In the genomic region with DNA sequence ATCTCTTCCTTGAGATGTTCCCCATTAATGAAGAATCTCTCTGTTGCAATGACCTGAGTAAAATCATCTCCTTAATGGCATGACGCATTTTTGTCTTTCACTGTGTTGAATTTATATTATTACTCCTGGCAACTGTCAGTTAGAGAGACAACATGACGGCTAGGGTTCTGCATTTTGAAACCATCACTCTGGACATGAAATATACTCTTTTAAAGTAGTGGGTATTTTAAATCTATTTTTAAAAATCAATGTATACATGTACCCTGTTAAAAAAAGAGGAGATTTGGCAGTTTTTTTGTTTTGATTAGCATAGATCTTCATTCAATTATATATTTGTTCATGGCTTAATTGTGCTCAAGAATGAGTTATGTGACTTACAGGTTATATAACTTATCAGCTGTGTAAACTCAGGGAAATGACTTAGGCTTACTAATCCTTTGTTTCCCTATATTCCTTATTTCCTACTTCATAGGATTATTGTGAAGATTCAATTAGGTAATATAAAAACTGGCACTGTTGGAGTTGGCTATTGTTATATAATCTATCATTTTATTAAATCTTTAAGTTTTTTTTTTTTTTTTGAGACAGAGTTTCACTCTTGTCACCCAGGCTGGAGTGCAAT, we compare ENCODE assay signal across 27 cellular contexts.
"Had no signal": no experiment of that assay in that cellular context is flagged by ENCODE, and none has a peak within 500 bp of the region (broad histone marks: within the 10 kb centered on the region; RNA-seq: fewer than 3 reads in every experiment).

No MANE protein-coding gene starts in this region.

- H3K9me3 ChIP-seq: ovary, psoas muscle, right lobe of liver, sigmoid colon, stomach, thoracic aorta, thyroid gland, tibial nerve, upper lobe of left lung, vagina had no signal

- H3K36me3 ChIP-seq: neural progenitor cell, ovary, right lobe of liver, sigmoid colon, stomach, thoracic aorta, thyroid gland, tibial nerve, upper lobe of left lung, vagina had no signal

- H3K27me3 ChIP-seq: neural progenitor cell, ovary, right lobe of liver, sigmoid colon, stomach, thyroid gland, tibial nerve, upper lobe of left lung, vagina had no signal

- H3K27ac ChIP-seq: neural progenitor cell, ovary, parathyroid adenoma, psoas muscle, right lobe of liver, sigmoid colon, stomach, thoracic aorta, thyroid gland, tibial nerve, upper lobe of left lung, vagina had no signal

- H3K4me2 ChIP-seq: neural progenitor cell had no signal

- H3K4me3 ChIP-seq: neural progenitor cell, ovary, psoas muscle, right lobe of liver, sigmoid colon, stomach, thoracic aorta, thyroid gland, tibial nerve, upper lobe of left lung, vagina had no signal

- H3K9ac ChIP-seq: neural progenitor cell, parathyroid adenoma had no signal

- H3K4me1 ChIP-seq: neural progenitor cell, parathyroid adenoma, psoas muscle, right lobe of liver, sigmoid colon, stomach, thyroid gland, tibial nerve, upper lobe of left lung, vagina had no signal

- ATAC-seq: natural killer cell treated with Interleukin-12 subunit alpha and Interleukin-12 subunit beta and Interleukin-15 and Interleukin-18, amount 100 ng/mL, for 72 hours; psoas muscle; right cardiac atrium; right lobe of liver; stimulated activated effector memory CD8-positive, alpha-beta T cell treated with anti-CD3 and anti-CD28 coated beads, Interleukin-12 subunit alpha, Interleukin-12 subunit beta, amount 100 ng/mL, for 72 hours; stimulated activated naive B cell treated with anti-CD40 and anti-IgM and Interleukin-4, amounts not matched to agents 10 μg/mL and 1 μg/mL and 100 μg/mL, for 72 hours had no signal

- FAIRE-seq: small intestine, urothelium cell line had no signal

- H3K79me2 ChIP-seq: parathyroid adenoma had no signal

- H2AFZ ChIP-seq: neural progenitor cell, parathyroid adenoma had no signal

- DNase-seq: nephron progenitor cell; occipital lobe; ovary; posterior cingulate gyrus; psoas muscle; right cardiac atrium; right lobe of liver; sigmoid colon; small intestine; stimulated activated CD4-positive, alpha-beta T cell treated with anti-CD3 and anti-CD28 coated beads, Interleukin-15, amount 100 ng/mL, for 24 hours; stimulated activated CD4-positive, alpha-beta T cell treated with anti-CD3 and anti-CD28 coated beads, Interleukin-2, amount 100 ng/mL, for 24 hours; stimulated activated CD4-positive, alpha-beta T cell treated with anti-CD3 and anti-CD28 coated beads, Interleukin-2, amount 100 ng/mL, for 48 hours; stimulated activated CD4-positive, alpha-beta T cell treated with anti-CD3 and anti-CD28 coated beads, Interleukin-4, amount 100 ng/mL, for 24 hours; stimulated activated naive B cell treated with anti-CD40 and anti-IgM and Interleukin-4, amounts not matched to agents 10 μg/mL and 1 μg/mL and 100 μg/mL, for 72 hours; stimulated activated naive CD4-positive, alpha-beta T cell treated with Interleukin-2 at 50 U/mL for 16 hours; stomach; thyroid gland; trophoblast cell; upper lobe of left lung had no signal
